1 cellular context compared by ENCODE assay signal in the genomic region with DNA sequence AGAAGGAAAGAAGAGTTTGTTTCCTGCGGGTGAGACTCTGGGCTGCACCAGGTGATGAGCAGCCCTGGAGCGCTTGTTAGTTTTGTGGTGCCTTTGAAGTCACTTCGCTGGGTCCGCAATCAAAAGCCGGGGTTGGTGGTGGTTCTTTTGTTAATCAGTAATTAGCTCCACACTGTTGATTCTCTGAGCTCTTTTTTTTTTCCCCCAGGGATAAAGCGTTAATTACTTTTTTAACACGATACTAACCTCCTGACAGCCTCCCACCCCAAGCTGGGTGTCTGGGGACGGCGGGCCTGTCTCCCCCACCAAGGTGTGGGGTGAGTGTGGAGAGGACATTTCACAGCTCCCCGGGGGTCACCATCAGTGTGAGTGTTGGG.
TF ChIP-seq lines count a peak whose summit lies in the region.

No MANE protein-coding gene starts in this region.

TF ChIP-seq in IMR-90, 13 proteins besides CTCF, POLR2A, EP300 and RAD21 (continued from another document):
- TF ChIP-seq, protein P1, sequence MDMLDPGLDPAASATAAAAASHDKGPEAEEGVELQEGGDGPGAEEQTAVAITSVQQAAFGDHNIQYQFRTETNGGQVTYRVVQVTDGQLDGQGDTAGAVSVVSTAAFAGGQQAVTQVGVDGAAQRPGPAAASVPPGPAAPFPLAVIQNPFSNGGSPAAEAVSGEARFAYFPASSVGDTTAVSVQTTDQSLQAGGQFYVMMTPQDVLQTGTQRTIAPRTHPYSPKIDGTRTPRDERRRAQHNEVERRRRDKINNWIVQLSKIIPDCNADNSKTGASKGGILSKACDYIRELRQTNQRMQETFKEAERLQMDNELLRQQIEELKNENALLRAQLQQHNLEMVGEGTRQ (IDR thresholded peaks at IDR 0.05; ENCODE audit: low read depth, low read length), result no peak
- no peak for TF ChIP-seq RFX5 (IDR thresholded peaks at IDR 0.05; ENCODE audit: low read depth, low read length)
- no peak for TF ChIP-seq CEBPB (IDR thresholded peaks at IDR 0.05; ENCODE audit: low read depth, low read length)
- TF ChIP-seq CHD1 (IDR thresholded peaks at IDR 0.05; ENCODE audit: low read depth, low read length), result no peak
- TF ChIP-seq MXI1 (IDR thresholded peaks at IDR 0.05; ENCODE audit: borderline replicate concordance, low read depth, low read length), result no peak
- TF ChIP-seq MAZ (IDR thresholded peaks at IDR 0.05; ENCODE audit: borderline replicate concordance, low read depth, low read length), result no peak
- TF ChIP-seq MAFK (IDR thresholded peaks at IDR 0.05; ENCODE audit: low read depth, low read length), result no peak
- no peak for TF ChIP-seq BHLHE40 (IDR thresholded peaks at IDR 0.05; ENCODE audit: low read depth, low read length)
